In genomic region chr22:37120569-37121340, GRCh38 we compare ENCODE assay signal across 20 cellular contexts. TPM values are rescaled to one million over a fixed set of nuclear protein-coding genes. Genes with fewer than 3 reads are reported as not detected.
DNase-seq lines count a peak whose midpoint lies in the region; ATAC-seq and TF ChIP-seq lines count a peak whose summit lies in the region.
"Had no signal": no experiment of that assay in that cellular context is flagged by ENCODE, and none has a peak within 500 bp of the region (broad histone marks: within the 10 kb centered on the region; RNA-seq: fewer than 3 reads in every experiment).

No MANE protein-coding gene starts in this region.

- peak overlapping the region; percentile 85 for H3K4me3 Mint-ChIP-seq in activated naive CD4-positive, alpha-beta T cell treated with anti-CD3 and anti-CD28 coated beads for 36 hours
- no peak overlapping the region for H3K4me3 Mint-ChIP-seq in activated B cell treated with CpG ODN at 0.5 μM for 24 hours
- H3K4me3 Mint-ChIP-seq in stimulated activated naive CD8-positive, alpha-beta T cell treated with anti-CD3 and anti-CD28 coated beads, Interleukin-15, amount 100 ng/mL, for 72 hours, result peak overlapping the region; percentile 82 to 93

- POLR2A ChIA-PET in activated B cell treated with CpG ODN at 0.5 μM for 24 hours (lab: Charles Lee), result interaction anchor here (0.6 to 2.7 kb wide), 11 partner anchors 19 to 678 kb away, joined by 3 to 23 read pairs (median 8); partner anchors contain the start of genes IL2RB and RAC2

- peaks cover 24% of the 10 kb centered on the region for H3K36me3 Mint-ChIP-seq in activated naive CD4-positive, alpha-beta T cell treated with anti-CD3 and anti-CD28 coated beads for 36 hours (ENCODE audit: low read depth)
- H3K36me3 Mint-ChIP-seq in activated B cell treated with CpG ODN at 0.5 μM for 24 hours (ENCODE audit: low read depth), result no peaks in the 10 kb centered on the region
- H3K36me3 Mint-ChIP-seq: brain had no signal

- H3K9me3 Mint-ChIP-seq in activated naive CD4-positive, alpha-beta T cell treated with anti-CD3 and anti-CD28 coated beads for 36 hours, result no peaks in the 10 kb centered on the region
- no peaks in the 10 kb centered on the region for H3K9me3 Mint-ChIP-seq in activated B cell treated with CpG ODN at 0.5 μM for 24 hours
- no peaks in the 10 kb centered on the region for H3K9me3 Mint-ChIP-seq in stimulated activated naive CD8-positive, alpha-beta T cell treated with anti-CD3 and anti-CD28 coated beads, Interleukin-15, amount 100 ng/mL, for 72 hours

- peak; percentile 26 for DNase-seq in activated naive CD4-positive, alpha-beta T cell treated with anti-CD3 and anti-CD28 coated beads for 36 hours
- no peak for DNase-seq in activated naive CD4-positive, alpha-beta T cell treated with anti-CD3 and anti-CD28 coated beads, Interleukin-2, amount 50 U/mL, for 16 hours
- DNase-seq in activated B cell treated with CpG ODN at 0.5 μM for 24 hours (no peak), NCI-H1092 treated with DMSO at 0.1 percent for 48 hours (lab: John Stamatoyannopoulos, UW) (no peak)
- DNase-seq in effector memory CD4-positive, alpha-beta T cell, result no peak
- DNase-seq in stimulated activated naive CD8-positive, alpha-beta T cell treated with anti-CD3 and anti-CD28 coated beads, Interleukin-15, amount 100 ng/mL, for 72 hours, result no peak
- DNase-seq: DMS79, kidney glomerular epithelial cell, NCI-H187, NCI-H748 treated with DMSO at 0.1 percent for 48 hours, ovary, right cardiac atrium had no signal

- H3K36me3 ChIP-seq in effector memory CD4-positive, alpha-beta T cell (ENCODE audit: control insufficient read depth, insufficient read depth, low read length), result no peaks in the 10 kb centered on the region
- H3K36me3 ChIP-seq: ovary had no signal

- H3K9me3 ChIP-seq in effector memory CD4-positive, alpha-beta T cell (ENCODE audit: control insufficient read depth, low read length), result no peaks in the 10 kb centered on the region
- H3K9me3 ChIP-seq: ovary had no signal

- intact Hi-C loops in activated naive CD4-positive, alpha-beta T cell treated with anti-CD3 and anti-CD28 coated beads for 36 hours (cut with micrococcal nuclease), result no loop called here
- intact Hi-C loops in activated B cell treated with CpG ODN at 0.5 μM for 24 hours (cut with micrococcal nuclease), result no loop called here

- CTCF ChIA-PET in activated naive CD4-positive, alpha-beta T cell treated with anti-CD3 and anti-CD28 coated beads for 36 hours (lab: Charles Lee), result interaction anchor here (0.8 to 5.3 kb wide), 6 partner anchors 20 to 78 kb away, joined by 3 to 42 read pairs (median 20); partner anchors contain the start of gene IL2RB
- CTCF ChIA-PET in activated B cell treated with CpG ODN at 0.5 μM for 24 hours (lab: Charles Lee), result interaction anchor here (1.6 to 2.6 kb wide), 3 partner anchors 41 to 79 kb away, joined by 5 to 15 read pairs (median 7); no protein-coding TSS in a partner anchor

- H3K4me1 ChIP-seq in effector memory CD4-positive, alpha-beta T cell (ENCODE audit: control insufficient read depth, insufficient read depth, low read length, poor library complexity, severe bottlenecking), result peaks cover 31% of the 10 kb centered on the region

- H3K4me3 ChIP-seq in effector memory CD4-positive, alpha-beta T cell (ENCODE audit: insufficient read depth, low read depth, low read length, poor library complexity, severe bottlenecking), result no peak overlapping the region
- H3K4me3 ChIP-seq: K562, ovary had no signal

- no peaks in the 10 kb centered on the region for H3K27me3 Mint-ChIP-seq in activated naive CD4-positive, alpha-beta T cell treated with anti-CD3 and anti-CD28 coated beads for 36 hours (ENCODE audit: low read depth)
- no peaks in the 10 kb centered on the region for H3K27me3 Mint-ChIP-seq in activated B cell treated with CpG ODN at 0.5 μM for 24 hours
- H3K27me3 Mint-ChIP-seq in stimulated activated naive CD8-positive, alpha-beta T cell treated with anti-CD3 and anti-CD28 coated beads, Interleukin-15, amount 100 ng/mL, for 72 hours, result no peaks in the 10 kb centered on the region

- H3K27ac Mint-ChIP-seq in activated naive CD4-positive, alpha-beta T cell treated with anti-CD3 and anti-CD28 coated beads for 36 hours, result peak overlapping the region; percentile 99
- peak overlapping the region; percentile 94 for H3K27ac Mint-ChIP-seq in activated B cell treated with CpG ODN at 0.5 μM for 24 hours
- peak overlapping the region; percentile 98 to 99 for H3K27ac Mint-ChIP-seq in stimulated activated naive CD8-positive, alpha-beta T cell treated with anti-CD3 and anti-CD28 coated beads, Interleukin-15, amount 100 ng/mL, for 72 hours
- H3K27ac Mint-ChIP-seq: brain had no signal

- peaks cover 76% of the 10 kb centered on the region for H3K4me1 Mint-ChIP-seq in activated naive CD4-positive, alpha-beta T cell treated with anti-CD3 and anti-CD28 coated beads for 36 hours (ENCODE audit: low read depth)
- H3K4me1 Mint-ChIP-seq in activated B cell treated with CpG ODN at 0.5 μM for 24 hours, result peaks cover 44% of the 10 kb centered on the region
- peaks cover 97% of the 10 kb centered on the region for H3K4me1 Mint-ChIP-seq in stimulated activated naive CD8-positive, alpha-beta T cell treated with anti-CD3 and anti-CD28 coated beads, Interleukin-15, amount 100 ng/mL, for 72 hours

- no peak for ATAC-seq in activated B cell treated with CpG ODN at 0.5 μM for 24 hours (ENCODE audit: low read depth)
- no peak for ATAC-seq in stimulated activated naive CD8-positive, alpha-beta T cell treated with anti-CD3 and anti-CD28 coated beads, Interleukin-15, amount 100 ng/mL, for 72 hours
- no peak for ATAC-seq in HG02981 (IDR thresholded peaks at IDR 0.05; ENCODE audit: unreplicated experiment)
- ATAC-seq: K562, right cardiac atrium had no signal

- no peak for TF ChIP-seq CTCF in activated B cell treated with CpG ODN at 0.5 μM for 24 hours (IDR thresholded peaks at IDR 0.05)

- H3K27ac ChIP-seq in effector memory CD4-positive, alpha-beta T cell (ENCODE audit: insufficient read depth, low read length, poor library complexity, severe bottlenecking), result peak overlapping the region; percentile 99
- H3K27ac ChIP-seq: ovary had no signal

- no peaks in the 10 kb centered on the region for H3K27me3 ChIP-seq in effector memory CD4-positive, alpha-beta T cell (replicated peaks; ENCODE audit: control insufficient read depth, insufficient read depth, low read length, poor library complexity, severe bottlenecking)
- H3K27me3 ChIP-seq: ovary had no signal

RNA-seq across cellular contexts. Expression of gene TMPRSS6, which starts 11.2 kb away (rescaled TPM):
- 10 to 100 TPM; 10.7 to 10.9 TPM for total RNA-seq in activated naive CD4-positive, alpha-beta T cell treated with anti-CD3 and anti-CD28 coated beads for 36 hours
- total RNA-seq in activated B cell treated with CpG ODN at 0.5 μM for 24 hours, result 4.6 and 5.4 TPM in 2 replicates
- total RNA-seq: fibroblast of lung, glomerular endothelial cell, H4, K562, lung microvascular endothelial cell, OCI-LY7, right cardiac atrium had no signal

RNA-seq across cellular contexts. Expression of gene IL2RB, which starts 29.0 kb away (rescaled TPM):
- total RNA-seq in activated naive CD4-positive, alpha-beta T cell treated with anti-CD3 and anti-CD28 coated beads for 36 hours, result 100 to 1,000 TPM; 126 to 134 TPM
- total RNA-seq in activated B cell treated with CpG ODN at 0.5 μM for 24 hours, result 11.0 and 12.7 TPM in 2 replicates
- total RNA-seq: fibroblast of lung, lung microvascular endothelial cell, OCI-LY7 had no signal
